8 cellular contexts compared by ENCODE assay signal in genomic region chr1:155250246-155250632, GRCh38. TPM values are rescaled to one million over a fixed set of nuclear protein-coding genes. Genes with fewer than 3 reads are reported as not detected.
DNase-seq lines count a peak whose midpoint lies in the region; ATAC-seq and TF ChIP-seq lines count a peak whose summit lies in the region.

No MANE protein-coding gene starts in this region.

- no peak overlapping the region for H3K4me2 ChIP-seq in GM23248 (ENCODE audit: unreplicated experiment)

- DNase-seq in GM23248 (no peak), WERI-Rb-1 (no peak), mucosa of descending colon (no peak), cerebellar cortex (ENCODE audit: low spot score) (no peak), GF-D8 (lab: John Stamatoyannopoulos, UW) (no peak), NCI-H2029 (lab: John Stamatoyannopoulos, UW) (no peak)

- in situ Hi-C loops in GM23248 (cut with MboI): no loop called here

- 42 to 59% methylated on average over 10 to 23 of the region's 28 CpGs for WGBS in GM23248 (ENCODE audit: low coverage in 1 of 2, low lambda C conversion rate in 2 of 2, missing lambda C conversion rate in 2 of 2), 2 experiments

- intact Hi-C loops in mucosa of descending colon (cut with DNase I, micrococcal nuclease): loop anchor here in 1 of 2 donors (10.0 kb wide), 1 partner anchor 75 kb away; the partner anchor contains the start of gene RUSC1

- no peaks in the 10 kb centered on the region for H3K9me2 ChIP-seq in GM23248 (ENCODE audit: insufficient read depth)

- peak overlapping the region; percentile 68 for H2AFZ ChIP-seq in GM23248

- no peaks in the 10 kb centered on the region for H3K9me3 ChIP-seq in ES-I3 (ENCODE audit: control insufficient read depth, insufficient read depth, low read length)
- no peaks in the 10 kb centered on the region for H3K9me3 ChIP-seq in GM23248 (ENCODE audit: low read depth)
- H3K9me3 ChIP-seq in WERI-Rb-1 (ENCODE audit: severe bottlenecking): no peaks in the 10 kb centered on the region
- H3K9me3 ChIP-seq in mononuclear cell (ENCODE audit: low read depth, low read length): no peaks in the 10 kb centered on the region
- no peaks in the 10 kb centered on the region for H3K9me3 ChIP-seq in mucosa of descending colon

- H3K4me1 ChIP-seq in ES-I3 (ENCODE audit: insufficient read depth, low read length): peaks cover 3% of the 10 kb centered on the region; the same call in 1 of the 2 replicates
- H3K4me1 ChIP-seq in GM23248 (ENCODE audit: insufficient read depth): peaks cover 9% of the 10 kb centered on the region; the same call in 1 of the 2 replicates
- H3K4me1 ChIP-seq in mononuclear cell (ENCODE audit: insufficient read depth, low read length): peaks cover 23% of the 10 kb centered on the region
- peaks cover 10% of the 10 kb centered on the region for H3K4me1 ChIP-seq in mucosa of descending colon (ENCODE audit: low read depth)

- H3K4me3 ChIP-seq in GM23248: no peak overlapping the region
- no peak overlapping the region for H3K4me3 ChIP-seq in WERI-Rb-1 (ENCODE audit: low read depth, low read length)
- H3K4me3 ChIP-seq in mononuclear cell (ENCODE audit: low read length): peak overlapping the region; percentile 44
- H3K4me3 ChIP-seq in mucosa of descending colon: no peak overlapping the region

- no peaks in the 10 kb centered on the region for H4K20me1 ChIP-seq in GM23248 (ENCODE audit: insufficient read depth)

- H3K27ac ChIP-seq in GM23248 (no peak overlapping the region), WERI-Rb-1 (peak overlapping the region; percentile 40)

- H3K79me2 ChIP-seq in GM23248 (ENCODE audit: insufficient read depth): peaks cover 23% of the 10 kb centered on the region

- H3K36me3 ChIP-seq in ES-I3 (ENCODE audit: insufficient read depth, low read length) (no peaks in the 10 kb centered on the region; the same call in 1 of the 2 replicates), GM23248 (ENCODE audit: low read depth) (no peaks in the 10 kb centered on the region), WERI-Rb-1 (peaks cover 65% of the 10 kb centered on the region), mucosa of descending colon (ENCODE audit: low read depth) (no peaks in the 10 kb centered on the region)

- peaks cover 8% of the 10 kb centered on the region; the same call in 1 of the 2 replicates for H3F3A ChIP-seq in GM23248 (ENCODE audit: insufficient read depth)

- H3K27me3 ChIP-seq in GM23248 (replicated peaks; ENCODE audit: insufficient read depth): no peaks in the 10 kb centered on the region
- H3K27me3 ChIP-seq in WERI-Rb-1 (ENCODE audit: insufficient read depth, low read depth, severe bottlenecking): no peaks in the 10 kb centered on the region
- no peaks in the 10 kb centered on the region for H3K27me3 ChIP-seq in mononuclear cell (ENCODE audit: insufficient read depth, low read length)

- peak overlapping the region; percentile 74; the same call in 1 of the 2 replicates for H3K9ac ChIP-seq in ES-I3 (ENCODE audit: low read depth, low read length)
- 0 out of 2 replicates have a peak overlapping the region, but pooled peaks have one; percentile 26 for H3K9ac ChIP-seq in GM23248

- no peak for ATAC-seq in mucosa of descending colon

- TF ChIP-seq CTCF in WERI-Rb-1 (IDR thresholded peaks at IDR 0.05; ENCODE audit: low read depth, low read length) (no peak), mucosa of descending colon (IDR thresholded peaks at IDR 0.05) (no peak)

RNA-seq across cellular contexts. Expression of gene ENTREP3, which starts 5.0 kb away (rescaled TPM):
- 6.4 and 8.0 TPM in 2 replicates for total RNA-seq in GM23248 (2014; rRNA removed; shearing (Covaris generic))
- 8.0 TPM in 2 replicates for polyA plus RNA-seq in GM23248 (2016; fragmentation: Nextera tagmentation; extraction: Ambion mirVana)
- total RNA-seq in mononuclear cell (2.1 TPM), mucosa of descending colon (10 to 100 TPM; 16.9 to 42.6 (median 20.4) TPM)

RNA-seq across cellular contexts. Expression of gene SCAMP3, which starts 11.9 kb away (rescaled TPM):
- total RNA-seq in GM23248 (2014; rRNA removed; shearing (Covaris generic)): 53.6 and 80.5 TPM in 2 replicates
- 135 and 141 TPM in 2 replicates for polyA plus RNA-seq in GM23248 (2016; fragmentation: Nextera tagmentation; extraction: Ambion mirVana)
- total RNA-seq in mononuclear cell (17.9 TPM), mucosa of descending colon (10 to 100 TPM; 43.6 to 53.4 (median 46.8) TPM)

RNA-seq across cellular contexts. Expression of gene CLK2, which starts 23.1 kb away (rescaled TPM):
- 16.8 and 24.0 TPM in 2 replicates for total RNA-seq in GM23248 (2014; rRNA removed; shearing (Covaris generic))
- polyA plus RNA-seq in GM23248 (2016; fragmentation: Nextera tagmentation; extraction: Ambion mirVana): 10.2 and 10.4 TPM in 2 replicates
- total RNA-seq in mononuclear cell: 18.2 TPM
- 10 to 100 TPM; 43.7 to 51.7 (median 47.8) TPM for total RNA-seq in mucosa of descending colon

RNA-seq across cellular contexts. Expression of gene HCN3, which starts 27.0 kb away (rescaled TPM):
- total RNA-seq in GM23248 (2014; rRNA removed; shearing (Covaris generic)): 0.76 and 1.4 TPM in 2 replicates
- polyA plus RNA-seq in GM23248 (2016; fragmentation: Nextera tagmentation; extraction: Ambion mirVana): 1.6 and 1.9 TPM in 2 replicates
- total RNA-seq in mononuclear cell: 0.21 TPM
- 10 to 100 TPM; 10.3 to 15.6 (median 10.8) TPM for total RNA-seq in mucosa of descending colon

RNA-seq across cellular contexts. Expression of gene MTX1, which starts 41.7 kb away (rescaled TPM):
- total RNA-seq in GM23248 (2014; rRNA removed; shearing (Covaris generic)): 39.6 and 61.4 TPM in 2 replicates
- 69.2 and 78.6 TPM in 2 replicates for polyA plus RNA-seq in GM23248 (2016; fragmentation: Nextera tagmentation; extraction: Ambion mirVana)
- 16.1 TPM for total RNA-seq in mononuclear cell
- total RNA-seq in mucosa of descending colon: 10 to 100 TPM; 26.1 to 41.1 (median 35.6) TPM
